ENCODE assay signal across 8 cellular contexts in genomic region chr10:94403823-94404228, GRCh38. TPM values are rescaled to one million over a fixed set of nuclear protein-coding genes. Genes with fewer than 3 reads are reported as not detected.
DNase-seq lines count a peak whose midpoint lies in the region; ATAC-seq and TF ChIP-seq lines count a peak whose summit lies in the region.

No MANE protein-coding gene starts in this region.

- CTCF ChIA-PET in activated naive CD4-positive, alpha-beta T cell treated with anti-CD3 and anti-CD28 coated beads for 36 hours (lab: Charles Lee) = no interaction called here
- CTCF ChIA-PET in mammary epithelial cell (lab: Charles Lee; ENCODE audit: low non-redundant PET) = interaction anchor here (0.6 to 1.2 kb wide), 2 partner anchors 40 to 1200 kb away, joined by 4 to 19 read pairs; no protein-coding TSS in a partner anchor

- peak overlapping the region; percentile 98 for H2AFZ ChIP-seq in mammary epithelial cell (ENCODE audit: low read depth, low read length)

- no peaks in the 10 kb centered on the region for H4K20me1 ChIP-seq in mammary epithelial cell (ENCODE audit: insufficient read depth, low read length)

- H3K36me3 Mint-ChIP-seq in activated naive CD4-positive, alpha-beta T cell treated with anti-CD3 and anti-CD28 coated beads for 36 hours (ENCODE audit: low read depth) = no peaks in the 10 kb centered on the region

- BruUV-seq in mammary epithelial cell (replicated peaks; lab: Mats Ljungman, UMichigan) = TSS peak; percentile 27

- 2% methylated on average over 7 of the region's 7 CpGs for WGBS in mammary epithelial cell (ENCODE audit: low coverage, missing lambda C conversion rate)
- WGBS in upper lobe of left lung, 2 donors = 0 to 2% methylated on average over 5 to 7 of the region's 7 CpGs

- no peak for TF ChIP-seq EP300 in upper lobe of left lung (IDR thresholded peaks at IDR 0.05)

- intact Hi-C loops in activated naive CD4-positive, alpha-beta T cell treated with anti-CD3 and anti-CD28 coated beads for 36 hours (cut with micrococcal nuclease) = no loop called here
- intact Hi-C loops in mammary epithelial cell (cut with micrococcal nuclease) = loop anchor here (2.0 to 10.0 kb wide), 3 partner anchors 38 to 701 kb away; partner anchors contain the start of genes FRA10AC1 and HELLS
- intact Hi-C loops in lower lobe of right lung (cut with DNase I) = no loop called here

- H3K27me3 Mint-ChIP-seq in activated naive CD4-positive, alpha-beta T cell treated with anti-CD3 and anti-CD28 coated beads for 36 hours (ENCODE audit: low read depth) = peaks cover 57% of the 10 kb centered on the region

- H3K27ac ChIP-seq in mammary epithelial cell (ENCODE audit: insufficient read depth, low read depth, low read length) (peak overlapping the region; percentile 74), lower lobe of right lung (peak overlapping the region; percentile 96), upper lobe of left lung (peak overlapping the region; percentile 85 to 96 (median 94))

- no peak for TF ChIP-seq CTCF in mammary epithelial cell (conservative IDR thresholded peaks at IDR 0.05 in 1 of 2, IDR thresholded peaks at IDR 0.05 in 1 of 2; ENCODE audit: extremely low read depth in 1 of 2, insufficient read depth in 1 of 2, low read depth in 1 of 2, low read length in 2 of 2)
- no peak for TF ChIP-seq CTCF in lower lobe of right lung (IDR thresholded peaks at IDR 0.05)
- no peak for TF ChIP-seq CTCF in upper lobe of left lung (IDR thresholded peaks at IDR 0.05)

- no peak for DNase-seq in activated naive CD4-positive, alpha-beta T cell treated with anti-CD3 and anti-CD28 coated beads for 36 hours
- DNase-seq in activated naive CD4-positive, alpha-beta T cell (lab: John Stamatoyannopoulos, UW) = no peak
- peak; percentile 21 for DNase-seq in LHCN-M2 (ENCODE audit: low read depth)
- DNase-seq in mammary epithelial cell = peak; percentile 81
- no peak for DNase-seq in lower lobe of right lung
- DNase-seq in upper lobe of left lung = no peak
- no peak for DNase-seq in stimulated activated CD4-positive, alpha-beta T cell treated with anti-CD3 and anti-CD28 coated beads, Interleukin-4, amount 100 ng/mL, for 4 hours

- ATAC-seq in lower lobe of right lung (peak; percentile 42 to 43), upper lobe of left lung (ENCODE audit: low FRiP score in 2 of 2) (peak; percentile 34 to 50), GM18870 (IDR thresholded peaks at IDR 0.05; ENCODE audit: unreplicated experiment) (no peak)

- H3K4me3 ChIP-seq in mammary epithelial cell (replicated peaks in 1 of 3; ENCODE audit: insufficient read depth in 1 of 3, low read depth in 2 of 3, low read length in 3 of 3) = peak overlapping the region; percentile 86 to 92 (median 90)
- H3K4me3 ChIP-seq in lower lobe of right lung = peak overlapping the region; percentile 93
- H3K4me3 ChIP-seq in upper lobe of left lung = peak overlapping the region; percentile 74 to 88 (median 86)

- H3K9me3 Mint-ChIP-seq in activated naive CD4-positive, alpha-beta T cell treated with anti-CD3 and anti-CD28 coated beads for 36 hours = no peaks in the 10 kb centered on the region

- H3K36me3 ChIP-seq in mammary epithelial cell (ENCODE audit: insufficient read depth, low read length) (no peaks in the 10 kb centered on the region), lower lobe of right lung (no peaks in the 10 kb centered on the region), upper lobe of left lung (no peaks in the 10 kb centered on the region)

- peak overlapping the region; percentile 74 for H3K4me3 Mint-ChIP-seq in activated naive CD4-positive, alpha-beta T cell treated with anti-CD3 and anti-CD28 coated beads for 36 hours

- peak overlapping the region; percentile 70 for H3K9ac ChIP-seq in mammary epithelial cell (ENCODE audit: insufficient read depth, low read length)

- H3K4me1 ChIP-seq in mammary epithelial cell (ENCODE audit: insufficient read depth, low read length) (peaks cover 5% of the 10 kb centered on the region), lower lobe of right lung (peaks cover 17% of the 10 kb centered on the region), upper lobe of left lung (peaks cover 9 to 18% (median 15%) of the 10 kb centered on the region in 4 donors)

- no peak overlapping the region for H3K27ac Mint-ChIP-seq in activated naive CD4-positive, alpha-beta T cell treated with anti-CD3 and anti-CD28 coated beads for 36 hours

- TF ChIP-seq POLR2A in upper lobe of left lung (IDR thresholded peaks at IDR 0.05) = no peak

- H3K27me3 ChIP-seq in mammary epithelial cell (ENCODE audit: insufficient read depth, low read length) (no peaks in the 10 kb centered on the region), lower lobe of right lung (ENCODE audit: low read depth) (peaks cover 4% of the 10 kb centered on the region), upper lobe of left lung (no peaks in the 10 kb centered on the region)

- peaks cover 63% of the 10 kb centered on the region for H3K79me2 ChIP-seq in mammary epithelial cell (ENCODE audit: insufficient read depth, low read length)

- no peaks in the 10 kb centered on the region for H3K9me3 ChIP-seq in mammary epithelial cell (replicated peaks; ENCODE audit: insufficient read depth, low read length)
- no peaks in the 10 kb centered on the region for H3K9me3 ChIP-seq in lower lobe of right lung
- H3K9me3 ChIP-seq in upper lobe of left lung = no peaks in the 10 kb centered on the region

- H3K4me2 ChIP-seq in mammary epithelial cell (ENCODE audit: insufficient read depth, low read depth, low read length) = peak overlapping the region; percentile 95

- in situ Hi-C loops in mammary epithelial cell (cut with MboI; ENCODE audit: low sequenced_read_pairs in 2 of 2) = no loop called here

- dilution Hi-C loops in mammary epithelial cell (cut with HindIII; ENCODE audit: low sequenced_read_pairs) = no loop called here

- peaks cover 4% of the 10 kb centered on the region for H3K4me1 Mint-ChIP-seq in activated naive CD4-positive, alpha-beta T cell treated with anti-CD3 and anti-CD28 coated beads for 36 hours (ENCODE audit: low read depth)

RNA-seq across cellular contexts. Expression of gene TBC1D12, which starts 1.5 kb away (rescaled TPM):
- under 1 TPM; 0.25 to 0.33 TPM for total RNA-seq in activated naive CD4-positive, alpha-beta T cell treated with anti-CD3 and anti-CD28 coated beads for 36 hours
- total RNA-seq in LHCN-M2 (2014; rRNA removed) = 10.0 and 18.0 TPM in 2 replicates
- 5.0 TPM for polyA plus RNA-seq in LHCN-M2 (2012)
- 10 to 100 TPM in 1 of 2 donors, 1 to 10 TPM in 1; 7.4 to 15.7 TPM for total RNA-seq in mammary epithelial cell
- 1.6 TPM for polyA plus RNA-seq in mammary epithelial cell
- 1.1 TPM for polyA minus RNA-seq in mammary epithelial cell
- total RNA-seq in lower lobe of right lung = 12.5 TPM
- total RNA-seq in upper lobe of left lung = 10 to 100 TPM; 10.5 to 36.7 (median 16.5) TPM

RNA-seq across cellular contexts. Expression of gene NOC3L, which starts 41.1 kb away (rescaled TPM):
- total RNA-seq in activated naive CD4-positive, alpha-beta T cell treated with anti-CD3 and anti-CD28 coated beads for 36 hours = 10 to 100 TPM; 39.3 to 40.1 TPM
- total RNA-seq in LHCN-M2 (2014; rRNA removed) = 46.8 and 52.2 TPM in 2 replicates
- polyA plus RNA-seq in LHCN-M2 (2012) = 9.4 TPM
- total RNA-seq in mammary epithelial cell = 10 to 100 TPM; 19.0 to 33.7 TPM
- 10.2 TPM for polyA plus RNA-seq in mammary epithelial cell
- polyA minus RNA-seq in mammary epithelial cell = 16.6 TPM
- total RNA-seq in lower lobe of right lung = 13.9 TPM
- total RNA-seq in upper lobe of left lung = 10 to 100 TPM in 5 of 6 donors, 1 to 10 TPM in 1; 5.4 to 20.5 (median 15.7) TPM

Comparison
In these comparisons a context has a peak if more than half of its experiments do, and no peak if none do; other contexts are left out.
1. DNase-seq: peak in LHCN-M2 (single experiment) and mammary epithelial cell (single experiment); none in activated naive CD4-positive, alpha-beta T cell treated with anti-CD3 and anti-CD28 coated beads for 36 hours (single experiment), activated naive CD4-positive, alpha-beta T cell (0 of 4), lower lobe of right lung (single experiment), upper lobe of left lung (0 of 2) and stimulated activated CD4-positive, alpha-beta T cell treated with anti-CD3 and anti-CD28 coated beads, Interleukin-4, amount 100 ng/mL, for 4 hours (0 of 2).
2. Peak in every context shown above with its lines, with median percentiles within 50 percentile points of each other: H3K27ac ChIP-seq and H3K4me3 ChIP-seq.